In genomic region chr10:9268176-9268575, GRCh38 we compare ENCODE assay signal across 19 cellular contexts.
DNase-seq lines count a peak whose midpoint lies in the region; TF ChIP-seq lines count a peak whose summit lies in the region.
"Had no signal": no experiment of that assay in that cellular context is flagged by ENCODE, and none has a peak within 500 bp of the region (broad histone marks: within the 10 kb centered on the region; RNA-seq: fewer than 3 reads in every experiment).

No MANE protein-coding gene starts in this region.

- TF ChIP-seq POLR2A in breast epithelium (IDR thresholded peaks at IDR 0.05) (no peak), sigmoid colon (IDR thresholded peaks at IDR 0.05) (no peak)

- H3K4me2 ChIP-seq in parathyroid adenoma (ENCODE audit: low read length), result no peak overlapping the region
- H3K4me2 ChIP-seq: BLaER1 had no signal

- H2AFZ ChIP-seq in parathyroid adenoma, result no peak overlapping the region

- peak; percentile 48 for DNase-seq in MCF 10A (ENCODE audit: unreplicated experiment)
- no peak for DNase-seq in breast epithelium (ENCODE audit: low spot score in 2 of 2)
- DNase-seq in cerebellar cortex (ENCODE audit: low spot score), result peak; percentile 71
- DNase-seq in sigmoid colon, result no peak
- no peak for DNase-seq in activated T-cell treated with anti-CD3 and anti-CD28 coated beads, Interleukin-2, amount 50 U/mL, for 48 hours
- no peak for DNase-seq in COLO668 (lab: John Stamatoyannopoulos, UW; ENCODE audit: unreplicated experiment)
- DNase-seq: CD4-positive, CD25-positive, alpha-beta regulatory T cell; CD8-positive, alpha-beta T cell; DMS 273 treated with DMSO at 0.1 percent for 48 hours; DMS79; EL; GF-D8; GOT3; HCEC 1CT had no signal

- H3K36me3 ChIP-seq in breast epithelium (no peaks in the 10 kb centered on the region), parathyroid adenoma (ENCODE audit: control insufficient read depth, insufficient read depth, low read length) (no peaks in the 10 kb centered on the region), sigmoid colon (no peaks in the 10 kb centered on the region)
- H3K36me3 ChIP-seq: BLaER1 had no signal

- H3K4me3 Mint-ChIP-seq in MCF 10A (ENCODE audit: unreplicated experiment), result no peak overlapping the region
- H3K4me3 Mint-ChIP-seq: B cell; CD4-positive, CD25-positive, alpha-beta regulatory T cell; CD8-positive, alpha-beta T cell had no signal

- no peak overlapping the region for H3K27ac Mint-ChIP-seq in MCF 10A (ENCODE audit: low read depth, unreplicated experiment)
- H3K27ac Mint-ChIP-seq: B cell; CD4-positive, CD25-positive, alpha-beta regulatory T cell; CD8-positive, alpha-beta T cell had no signal

- no peaks in the 10 kb centered on the region for H3K36me3 Mint-ChIP-seq in MCF 10A (ENCODE audit: insufficient read depth, unreplicated experiment)
- H3K36me3 Mint-ChIP-seq: CD4-positive, CD25-positive, alpha-beta regulatory T cell; CD8-positive, alpha-beta T cell had no signal

- POLR2A ChIA-PET in MCF 10A (lab: Yijun Ruan, JAX), result no interaction called here

- 45 to 73% methylated on average over 5 of the region's 5 CpGs for WGBS in sigmoid colon, 2 donors

- H3K27ac ChIP-seq in breast epithelium, result no peak overlapping the region
- peak overlapping the region; percentile 70 for H3K27ac ChIP-seq in parathyroid adenoma
- no peak overlapping the region for H3K27ac ChIP-seq in sigmoid colon
- H3K27ac ChIP-seq: 22Rv1, BLaER1, C4-2B had no signal

- CTCF ChIA-PET in MCF 10A (lab: Yijun Ruan, JAX), result no interaction called here

- TF ChIP-seq EP300 in sigmoid colon (IDR thresholded peaks at IDR 0.05), result no peak

- H3K4me1 ChIP-seq in breast epithelium, result no peaks in the 10 kb centered on the region
- H3K4me1 ChIP-seq in parathyroid adenoma, result peaks cover 44% of the 10 kb centered on the region
- no peaks in the 10 kb centered on the region for H3K4me1 ChIP-seq in sigmoid colon
- H3K4me1 ChIP-seq: BLaER1 had no signal

- H3K79me2 ChIP-seq in parathyroid adenoma, result peaks cover 18% of the 10 kb centered on the region

- BruUV-seq in MCF 10A (replicated peaks; lab: Mats Ljungman, UMichigan), result no TSS peak

- H3K9ac ChIP-seq in parathyroid adenoma, result no peak overlapping the region
- H3K9ac ChIP-seq: BLaER1 had no signal

- H3K27me3 Mint-ChIP-seq in MCF 10A (ENCODE audit: insufficient read depth, unreplicated experiment), result no peaks in the 10 kb centered on the region

- H3K27me3 ChIP-seq in breast epithelium (no peaks in the 10 kb centered on the region), parathyroid adenoma (ENCODE audit: control insufficient read depth, insufficient read depth, low read length) (no peaks in the 10 kb centered on the region), sigmoid colon (no peaks in the 10 kb centered on the region)
- H3K27me3 ChIP-seq: BLaER1 had no signal

- TF ChIP-seq CTCF in MCF 10A (IDR thresholded peaks at IDR 0.05; ENCODE audit: unreplicated experiment) (no peak), breast epithelium (IDR thresholded peaks at IDR 0.05) (no peak), parathyroid adenoma (IDR thresholded peaks at IDR 0.05) (no peak), sigmoid colon (IDR thresholded peaks at IDR 0.05) (no peak)

- intact Hi-C loops in MCF 10A (cut with micrococcal nuclease), result no loop called here
- intact Hi-C loops in breast epithelium (cut with DNase I; ENCODE audit: low total_unique reads), result no loop called here
- intact Hi-C loops in sigmoid colon (cut with DNase I), result no loop called here

- H3K4me3 ChIP-seq in breast epithelium (no peak overlapping the region), parathyroid adenoma (ENCODE audit: low read depth, low read length) (no peak overlapping the region), sigmoid colon (no peak overlapping the region)
- H3K4me3 ChIP-seq: BLaER1 had no signal

- no peaks in the 10 kb centered on the region for H3K4me1 Mint-ChIP-seq in MCF 10A (ENCODE audit: insufficient read depth, unreplicated experiment)
- H3K4me1 Mint-ChIP-seq: B cell; CD4-positive, CD25-positive, alpha-beta regulatory T cell had no signal

- H3K9me3 Mint-ChIP-seq in MCF 10A (ENCODE audit: unreplicated experiment), result no peaks in the 10 kb centered on the region
- H3K9me3 Mint-ChIP-seq: CD8-positive, alpha-beta T cell had no signal

- H3K9me3 ChIP-seq in breast epithelium, result no peaks in the 10 kb centered on the region
- no peaks in the 10 kb centered on the region for H3K9me3 ChIP-seq in parathyroid adenoma (ENCODE audit: control insufficient read depth, low read length)
- H3K9me3 ChIP-seq in sigmoid colon, result no peaks in the 10 kb centered on the region
- H3K9me3 ChIP-seq: BLaER1 had no signal

Comparison
In these comparisons a context has a peak if more than half of its experiments do, and no peak if none do; other contexts are left out.
1. DNase-seq: peak in MCF 10A (single experiment) and cerebellar cortex (single experiment); none in breast epithelium (0 of 2), sigmoid colon (single experiment), activated T-cell treated with anti-CD3 and anti-CD28 coated beads, Interleukin-2, amount 50 U/mL, for 48 hours (0 of 2) and COLO668 (single experiment).